ENCODE assay signal across 1 cellular context in genomic region chr15:100890850-100891249, GRCh38.
TF ChIP-seq lines count a peak whose summit lies in the region.

No MANE protein-coding gene starts in this region.

TF ChIP-seq in HEK293, 187 proteins besides CTCF, POLR2A, EP300 and RAD21 (continued from another document):
- TF ChIP-seq GLIS1 (tag by site-specific recombination; IDR thresholded peaks at IDR 0.05) = peak; percentile 70
